In the genomic region with DNA sequence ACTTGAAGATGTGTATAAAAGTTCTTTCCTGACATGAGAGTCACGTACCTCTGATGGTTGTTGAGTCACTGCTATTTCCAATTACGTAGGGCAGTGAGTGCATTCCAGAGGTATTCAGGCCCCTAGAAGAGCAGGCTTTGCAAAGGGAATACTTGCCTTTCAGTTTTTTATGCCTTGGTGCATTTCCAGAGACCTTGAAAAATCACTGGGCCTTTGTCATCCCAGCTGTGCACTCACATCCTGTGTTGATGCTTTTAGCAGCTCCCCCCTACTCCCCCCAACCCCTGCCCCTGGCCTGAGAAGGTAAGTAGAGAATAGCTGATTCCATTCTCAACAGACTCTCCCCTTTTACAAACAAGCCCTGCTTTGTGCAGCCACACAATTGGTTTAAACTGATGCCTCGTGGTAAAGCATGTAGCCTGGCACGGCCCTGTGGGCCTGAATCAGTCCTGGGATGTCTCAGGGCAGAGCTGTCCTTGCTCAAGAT, we compare ENCODE assay signal across 8 cellular contexts.
DNase-seq lines count a peak whose midpoint lies in the region; ATAC-seq, FAIRE-seq and TF ChIP-seq lines count a peak whose summit lies in the region.

No MANE protein-coding gene starts in this region.

- DNase-seq in Daoy (ENCODE audit: low read depth) (peak; percentile 89), SJCRH30 (peak; percentile 83 to 89), fibroblast of villous mesenchyme (ENCODE audit: low read depth) (peak; percentile 90), MM.1S (no peak), GM12892 (ENCODE audit: insufficient read length) (no peak)
- no peak for DNase-seq in stimulated activated naive B cell treated with anti-CD40 and anti-IgM and Interleukin-4, amounts not matched to agents 10 μg/mL and 1 μg/mL and 100 μg/mL, for 72 hours

- H3K79me2 ChIP-seq in parathyroid adenoma (peaks cover 3% of the 10 kb centered on the region), MM.1S (ENCODE audit: low read length) (no peaks in the 10 kb centered on the region)

- H3K36me3 ChIP-seq in SJCRH30 = no peaks in the 10 kb centered on the region
- no peaks in the 10 kb centered on the region for H3K36me3 ChIP-seq in parathyroid adenoma (ENCODE audit: control insufficient read depth, insufficient read depth, low read length)
- H3K36me3 ChIP-seq in MM.1S (replicated peaks; ENCODE audit: insufficient read depth, low read length) = no peaks in the 10 kb centered on the region

- H3K9ac ChIP-seq in parathyroid adenoma (no peak overlapping the region), MM.1S (ENCODE audit: low read length) (no peak overlapping the region)

- TF ChIP-seq POLR2A in GM12892 (IDR thresholded peaks at IDR 0.05; ENCODE audit: low read depth, low read length) = no peak

- H3K36me3 Mint-ChIP-seq in stimulated activated naive B cell treated with anti-CD40 and anti-IgM and Interleukin-4, amounts not matched to agents 10 μg/mL and 1 μg/mL and 100 μg/mL, for 72 hours = peaks cover 0 to 3% of the 10 kb centered on the region in 2 donors

- H3K4me1 Mint-ChIP-seq in stimulated activated naive B cell treated with anti-CD40 and anti-IgM and Interleukin-4, amounts not matched to agents 10 μg/mL and 1 μg/mL and 100 μg/mL, for 72 hours = peaks cover 0 to 2% of the 10 kb centered on the region in 2 donors

- peak overlapping the region; percentile 33 for H2AFZ ChIP-seq in parathyroid adenoma
- H2AFZ ChIP-seq in MM.1S (ENCODE audit: low read length) = no peak overlapping the region

- H3K9me3 Mint-ChIP-seq in stimulated activated naive B cell treated with anti-CD40 and anti-IgM and Interleukin-4, amounts not matched to agents 10 μg/mL and 1 μg/mL and 100 μg/mL, for 72 hours = no peaks in the 10 kb centered on the region

- H3K27ac ChIP-seq in SJCRH30 (peak overlapping the region; percentile 73), parathyroid adenoma (peak overlapping the region; percentile 9), MM.1S (ENCODE audit: low read length) (no peak overlapping the region)

- H3K9me2 ChIP-seq in MM.1S (replicated peaks; ENCODE audit: insufficient read depth, low read length) = no peaks in the 10 kb centered on the region

- no peak for FAIRE-seq in GM12892 (lab: Jason Lieb, UNC)

- no peak overlapping the region for H3K4me3 Mint-ChIP-seq in stimulated activated naive B cell treated with anti-CD40 and anti-IgM and Interleukin-4, amounts not matched to agents 10 μg/mL and 1 μg/mL and 100 μg/mL, for 72 hours

- no peak overlapping the region for H3K27ac Mint-ChIP-seq in stimulated activated naive B cell treated with anti-CD40 and anti-IgM and Interleukin-4, amounts not matched to agents 10 μg/mL and 1 μg/mL and 100 μg/mL, for 72 hours

- no peaks in the 10 kb centered on the region for H4K20me1 ChIP-seq in MM.1S (ENCODE audit: insufficient read depth, low read length)

- H3K27me3 ChIP-seq in SJCRH30 (no peaks in the 10 kb centered on the region), parathyroid adenoma (ENCODE audit: control insufficient read depth, insufficient read depth, low read length) (no peaks in the 10 kb centered on the region), MM.1S (replicated peaks; ENCODE audit: insufficient read depth, low read length) (no peaks in the 10 kb centered on the region)

- ATAC-seq in HG02885 (IDR thresholded peaks at IDR 0.05; ENCODE audit: poor library complexity, unreplicated experiment) = no peak
- no peak for ATAC-seq in stimulated activated naive B cell treated with anti-CD40 and anti-IgM and Interleukin-4, amounts not matched to agents 10 μg/mL and 1 μg/mL and 100 μg/mL, for 72 hours (replicated peaks)

- no peaks in the 10 kb centered on the region; the same call in 1 of the 2 replicates for H3F3A ChIP-seq in MM.1S (ENCODE audit: insufficient read depth, low read length)

- peaks cover 0 to under 1% of the 10 kb centered on the region in 2 donors for H3K27me3 Mint-ChIP-seq in stimulated activated naive B cell treated with anti-CD40 and anti-IgM and Interleukin-4, amounts not matched to agents 10 μg/mL and 1 μg/mL and 100 μg/mL, for 72 hours

- TF ChIP-seq CTCF in fibroblast of villous mesenchyme (IDR thresholded peaks at IDR 0.05; ENCODE audit: insufficient read depth, low read depth, low read length) (no peak), parathyroid adenoma (IDR thresholded peaks at IDR 0.05) (no peak), MM.1S (IDR thresholded peaks at IDR 0.05; ENCODE audit: low read length) (no peak)

- H3K9me3 ChIP-seq in SJCRH30 (replicated peaks) = no peaks in the 10 kb centered on the region
- H3K9me3 ChIP-seq in parathyroid adenoma (ENCODE audit: control insufficient read depth, low read length) = no peaks in the 10 kb centered on the region
- H3K9me3 ChIP-seq in MM.1S (replicated peaks; ENCODE audit: insufficient read depth, low read length) = no peaks in the 10 kb centered on the region

- H3K4me1 ChIP-seq in SJCRH30 (peaks cover 21% of the 10 kb centered on the region), parathyroid adenoma (peaks cover 17% of the 10 kb centered on the region), MM.1S (ENCODE audit: low read length) (no peaks in the 10 kb centered on the region)

- H3K4me3 ChIP-seq in SJCRH30 (no peak overlapping the region), fibroblast of villous mesenchyme (ENCODE audit: low read depth, low read length) (no peak overlapping the region), parathyroid adenoma (ENCODE audit: low read depth, low read length) (no peak overlapping the region), MM.1S (ENCODE audit: low read length) (no peak overlapping the region)

- H3K4me2 ChIP-seq in parathyroid adenoma (ENCODE audit: low read length) = no peak overlapping the region
- no peak overlapping the region for H3K4me2 ChIP-seq in MM.1S (ENCODE audit: low read depth, low read length)

Comparison
In these comparisons a context has a peak if more than half of its experiments do, and no peak if none do; other contexts are left out.
1. DNase-seq: peak in Daoy (single experiment), SJCRH30 (2 of 2) and fibroblast of villous mesenchyme (single experiment); none in MM.1S (single experiment), GM12892 (single experiment) and stimulated activated naive B cell treated with anti-CD40 and anti-IgM and Interleukin-4, amounts not matched to agents 10 μg/mL and 1 μg/mL and 100 μg/mL, for 72 hours (single experiment).